ENCODE assay signal across 16 cellular contexts in the genomic region with DNA sequence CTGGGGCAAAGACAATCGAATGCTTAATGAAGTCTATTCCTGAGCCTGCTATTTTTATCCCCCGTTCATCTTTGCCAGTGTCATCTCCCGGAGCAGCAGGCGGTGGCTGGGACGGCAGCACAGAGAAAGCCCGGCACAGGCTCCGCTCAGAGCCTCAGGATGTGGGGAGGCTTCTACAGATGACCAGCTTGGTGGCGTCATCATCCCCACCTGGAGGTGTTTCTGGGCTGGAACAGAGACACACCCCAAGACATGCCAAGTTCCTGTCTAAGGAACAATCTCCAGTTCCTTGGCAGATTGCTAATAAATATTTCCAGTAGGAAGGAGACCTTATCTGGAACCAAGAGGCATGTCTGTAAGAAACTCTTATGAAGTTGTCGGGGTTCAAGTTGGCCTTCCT.
DNase-seq lines count a peak whose midpoint lies in the region; ATAC-seq and TF ChIP-seq lines count a peak whose summit lies in the region.
"Had no signal": no experiment of that assay in that cellular context is flagged by ENCODE, and none has a peak within 500 bp of the region (broad histone marks: within the 10 kb centered on the region; RNA-seq: fewer than 3 reads in every experiment).

No MANE protein-coding gene starts in this region.

- no peaks in the 10 kb centered on the region for H3K9me3 ChIP-seq in suprapubic skin
- H3K9me3 ChIP-seq in ascending aorta = peaks cover 0 to 3% of the 10 kb centered on the region in 2 donors
- H3K9me3 ChIP-seq: BE2C had no signal

- no peak for TF ChIP-seq CTCF in foreskin keratinocyte (conservative IDR thresholded peaks at IDR 0.05)
- no peak for TF ChIP-seq CTCF in omental fat pad (IDR thresholded peaks at IDR 0.05)
- TF ChIP-seq CTCF in suprapubic skin (IDR thresholded peaks at IDR 0.05) = no peak
- TF ChIP-seq CTCF in ascending aorta (IDR thresholded peaks at IDR 0.05) = no peak

- no peak overlapping the region for H3K4me3 ChIP-seq in suprapubic skin
- H3K4me3 ChIP-seq in ascending aorta = no peak overlapping the region

- peak; percentile 17 for TF ChIP-seq EP300 in suprapubic skin (IDR thresholded peaks at IDR 0.05)

- ATAC-seq in foreskin keratinocyte = peak; percentile 98
- ATAC-seq in omental fat pad (ENCODE audit: low FRiP score) = peak; percentile 61
- no peak for ATAC-seq in HG02759 (IDR thresholded peaks at IDR 0.05; ENCODE audit: unreplicated experiment)

- H3K4me1 ChIP-seq in foreskin keratinocyte = peaks cover 8% of the 10 kb centered on the region
- no peaks in the 10 kb centered on the region for H3K4me1 ChIP-seq in suprapubic skin
- H3K4me1 ChIP-seq in ascending aorta = no peaks in the 10 kb centered on the region
- H3K4me1 ChIP-seq: BE2C had no signal

- 47% methylated on average over 9 of the region's 9 CpGs for WGBS in suprapubic skin

- H3K27me3 ChIP-seq in foreskin keratinocyte (no peaks in the 10 kb centered on the region), suprapubic skin (peaks cover 6% of the 10 kb centered on the region), ascending aorta (no peaks in the 10 kb centered on the region)
- H3K27me3 ChIP-seq: BE2C had no signal

- intact Hi-C loops in ascending aorta (cut with DNase I) = no loop called here

- H3K36me3 ChIP-seq in suprapubic skin (no peaks in the 10 kb centered on the region), ascending aorta (no peaks in the 10 kb centered on the region)
- H3K36me3 ChIP-seq: BE2C had no signal

- DNase-seq in caudate nucleus (lab: John Stamatoyannopoulos, UW) (peak in 27 of 61 donors; percentile 1 to 77 (median 25)), foreskin keratinocyte (peak; percentile 56 to 82), omental fat pad (ENCODE audit: low spot score) (no peak), suprapubic skin (ENCODE audit: low spot score in 2 of 2) (no peak), NCI-H1417 treated with DMSO at 0.1 percent for 48 hours (lab: John Stamatoyannopoulos, UW) (no peak), ascending aorta (ENCODE audit: low spot score in 2 of 2) (no peak)
- DNase-seq: BE2C; CD4-positive, alpha-beta T cell; DMS53; H7; NCI-H1436; NCI-H2029; NCI-H2171; NCI-H446; NCI-H69 had no signal

- H3K27ac ChIP-seq in caudate nucleus (ENCODE audit: low read depth, low read length) (peak overlapping the region; percentile 61), foreskin keratinocyte (peak overlapping the region; percentile 81), suprapubic skin (no peak overlapping the region), ascending aorta (no peak overlapping the region)

- no peak for TF ChIP-seq POLR2A in suprapubic skin (IDR thresholded peaks at IDR 0.05)

Comparison
In these comparisons a context has a peak if more than half of its experiments do, and no peak if none do; other contexts are left out.
1. DNase-seq: peak in foreskin keratinocyte (2 of 2); none in omental fat pad (single experiment), suprapubic skin (0 of 2), NCI-H1417 treated with DMSO at 0.1 percent for 48 hours (single experiment) and ascending aorta (0 of 2).
2. H3K27ac ChIP-seq: peak in caudate nucleus (single experiment) and foreskin keratinocyte (single experiment); none in suprapubic skin (single experiment) and ascending aorta (0 of 2).